In the genomic region with DNA sequence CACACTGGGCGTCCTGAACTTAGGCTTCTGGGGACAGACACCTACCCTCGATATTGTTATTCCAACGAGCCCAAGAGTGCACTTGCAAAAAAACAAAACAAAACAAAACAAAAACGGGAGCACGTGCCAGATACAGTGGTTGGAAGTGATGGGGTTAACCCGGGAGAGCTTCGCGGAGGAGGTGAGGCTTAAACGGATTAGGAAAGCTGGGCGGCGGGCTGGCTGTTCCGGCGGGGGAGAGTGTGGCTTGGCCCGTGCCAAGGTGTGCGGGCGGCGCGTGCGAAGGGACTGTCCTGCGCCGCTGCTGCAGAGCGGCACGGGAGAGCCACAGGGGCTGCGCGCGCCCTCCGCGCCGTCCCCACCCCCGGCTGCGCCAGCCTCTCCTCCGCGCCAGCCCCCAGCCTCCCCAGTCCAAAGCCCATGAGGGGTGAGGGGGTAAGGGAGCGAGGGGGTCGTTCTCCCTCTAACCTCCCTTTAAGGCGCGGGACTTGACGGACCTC, we compare ENCODE assay signal across 8 cellular contexts. TPM values are rescaled to one million over a fixed set of nuclear protein-coding genes. Genes with fewer than 3 reads are reported as not detected.
DNase-seq lines count a peak whose midpoint lies in the region; ATAC-seq and TF ChIP-seq lines count a peak whose summit lies in the region.

No MANE protein-coding gene starts in this region.

- no peak for TF ChIP-seq RAD21 in neural cell (conservative IDR thresholded peaks at IDR 0.05)

- no peak overlapping the region for H2AFZ ChIP-seq in neural cell (ENCODE audit: low read depth, low read length)

- H3K4me1 ChIP-seq in ectodermal cell (ENCODE audit: control insufficient read depth, insufficient read depth, low read length) = peaks cover 15% of the 10 kb centered on the region

- H3K9ac ChIP-seq in neural cell (ENCODE audit: low read length) = no peak overlapping the region

- H3K9me3 ChIP-seq in ectodermal cell (ENCODE audit: control insufficient read depth, low read length) (no peaks in the 10 kb centered on the region), neural cell (ENCODE audit: low read length) (no peaks in the 10 kb centered on the region)

- WGBS in ectodermal cell, 2 experiments = 0 to 1% methylated on average over 37 to 38 of the region's 38 CpGs

- intact Hi-C loops in posterior vena cava (cut with DNase I) = no loop called here

- no peaks in the 10 kb centered on the region for H3K79me2 ChIP-seq in neural cell (replicated peaks; ENCODE audit: insufficient read depth, low read length)

- peak; percentile 76 for DNase-seq in D341Med (ENCODE audit: low spot score)
- DNase-seq in NCI-H69 (lab: John Stamatoyannopoulos, UW) = peak; percentile 22
- no peak for DNase-seq in posterior vena cava (ENCODE audit: low spot score)
- no peak for DNase-seq in NCI-H226

- H3K27me3 ChIP-seq in ectodermal cell (ENCODE audit: control insufficient read depth, insufficient read depth, low read length, poor library complexity, severe bottlenecking) = peaks cover 81% of the 10 kb centered on the region
- H3K27me3 ChIP-seq in neural cell (ENCODE audit: insufficient read depth, low read depth, low read length) = peaks cover 87% of the 10 kb centered on the region

- no peak overlapping the region for H3K27ac ChIP-seq in ectodermal cell (ENCODE audit: insufficient read depth, low read depth, low read length, poor library complexity, severe bottlenecking)
- H3K27ac ChIP-seq in neural cell (ENCODE audit: low read length) = no peak overlapping the region

- no peak overlapping the region for H3K4me2 ChIP-seq in neural cell (ENCODE audit: low read length)

- H3K36me3 ChIP-seq in ectodermal cell (ENCODE audit: control insufficient read depth, insufficient read depth, low read length) (no peaks in the 10 kb centered on the region), neural cell (ENCODE audit: insufficient read depth, low read length) (no peaks in the 10 kb centered on the region)

- no peak for TF ChIP-seq CTCF in neural cell (IDR thresholded peaks at IDR 0.05; ENCODE audit: poor library complexity, severe bottlenecking)

- TF ChIP-seq EP300 in neural cell (conservative IDR thresholded peaks at IDR 0.05; ENCODE audit: poor library complexity, severe bottlenecking) = no peak

- H3K4me3 ChIP-seq in ectodermal cell (ENCODE audit: insufficient read depth, low read depth, low read length) (peak overlapping the region; percentile 32), neural cell (ENCODE audit: low read length) (peak overlapping the region; percentile 62)

- H4K20me1 ChIP-seq in neural cell (ENCODE audit: insufficient read depth) = no peaks in the 10 kb centered on the region

- no peaks in the 10 kb centered on the region for H3F3A ChIP-seq in neural cell (ENCODE audit: insufficient read depth, low read length, poor library complexity, severe bottlenecking)

- H3K9me2 ChIP-seq in neural cell (ENCODE audit: insufficient read depth, low read length) = no peaks in the 10 kb centered on the region

- ATAC-seq in HG02840 (IDR thresholded peaks at IDR 0.05; ENCODE audit: low FRiP score, unreplicated experiment) (no peak), GM18511 (IDR thresholded peaks at IDR 0.05; ENCODE audit: unreplicated experiment) (no peak)

TF ChIP-seq in neural cell, 6 proteins besides CTCF, POLR2A, EP300 and RAD21:
- TF ChIP-seq REST (IDR thresholded peaks at IDR 0.05; ENCODE audit: borderline replicate concordance) = no peak
- TF ChIP-seq SMC3 (conservative IDR thresholded peaks at IDR 0.05; ENCODE audit: poor library complexity) = no peak
- TF ChIP-seq MXI1 (conservative IDR thresholded peaks at IDR 0.05; ENCODE audit: poor library complexity, severe bottlenecking) = no peak
- no peak for TF ChIP-seq TAF1 (IDR thresholded peaks at IDR 0.05; ENCODE audit: low read depth)
- no peak for TF ChIP-seq EZH2 (IDR thresholded peaks at IDR 0.05; ENCODE audit: borderline replicate concordance, insufficient read depth, low read length, poor library complexity, severe bottlenecking)
- peak; percentile 10 for TF ChIP-seq POLR2AphosphoS5 (IDR thresholded peaks at IDR 0.05)

RNA-seq across cellular contexts. Expression of gene SLC30A3, which starts 1.5 kb away (rescaled TPM):
- polyA plus RNA-seq in ectodermal cell (2013, experiment 1 of 4) = 0.74 TPM
- polyA plus RNA-seq in ectodermal cell (2013, experiment 2 of 4) = 0.46 TPM
- polyA plus RNA-seq in ectodermal cell (2013, experiment 3 of 4) = 0.43 TPM
- polyA plus RNA-seq in ectodermal cell (2013, experiment 4 of 4) = 0.69 TPM
- not detected in 2 replicates for polyA plus RNA-seq in neural cell
- not detected in 2 replicates for polyA minus RNA-seq in neural cell
- total RNA-seq in posterior vena cava = 1 to 10 TPM in 1 of 2 donors, under 1 TPM in 1; 0.24 to 1.4 TPM

RNA-seq across cellular contexts. Expression of gene DNAJC5G, which starts 10.9 kb away (rescaled TPM):
- not detected for polyA plus RNA-seq in ectodermal cell (2013, experiment 1 of 4)
- 0.44 TPM for polyA plus RNA-seq in ectodermal cell (2013, experiment 2 of 4)
- polyA plus RNA-seq in ectodermal cell (2013, experiment 3 of 4) = not detected
- not detected for polyA plus RNA-seq in ectodermal cell (2013, experiment 4 of 4)
- not detected in 2 replicates for polyA plus RNA-seq in neural cell
- not detected in 2 replicates for polyA minus RNA-seq in neural cell
- total RNA-seq in posterior vena cava = 1 to 10 TPM in 1 of 2 donors, under 1 TPM in 1; 0.19 to 1.0 TPM

RNA-seq across cellular contexts. Expression of gene TRIM54, which starts 17.9 kb away (rescaled TPM):
- not detected for polyA plus RNA-seq in ectodermal cell (2013, experiment 1 of 4)
- polyA plus RNA-seq in ectodermal cell (2013, experiment 2 of 4) = not detected
- polyA plus RNA-seq in ectodermal cell (2013, experiment 3 of 4) = not detected
- polyA plus RNA-seq in ectodermal cell (2013, experiment 4 of 4) = not detected
- 0.28 TPM in 1 of 2 replicates, not detected in the other for polyA plus RNA-seq in neural cell
- polyA minus RNA-seq in neural cell = not detected in 2 replicates
- total RNA-seq in posterior vena cava = under 1 TPM; 0.32 to 0.52 TPM

RNA-seq across cellular contexts. Expression of gene UCN, which starts 43.9 kb away (rescaled TPM):
- not detected for polyA plus RNA-seq in ectodermal cell (2013, experiment 1 of 4)
- 0.60 TPM for polyA plus RNA-seq in ectodermal cell (2013, experiment 2 of 4)
- polyA plus RNA-seq in ectodermal cell (2013, experiment 3 of 4) = 0.91 TPM
- 1.3 TPM for polyA plus RNA-seq in ectodermal cell (2013, experiment 4 of 4)
- polyA plus RNA-seq in neural cell = 3.1 and 9.0 TPM in 2 replicates
- polyA minus RNA-seq in neural cell = 2.9 and 4.5 TPM in 2 replicates
- total RNA-seq in posterior vena cava = 1 to 10 TPM in 1 of 2 donors, under 1 TPM in 1; 0.95 to 1.2 TPM

RNA-seq across cellular contexts. Expression of gene CAD, which starts 47.1 kb away (rescaled TPM):
- polyA plus RNA-seq in ectodermal cell (2013, experiment 1 of 4) = 74.3 TPM
- polyA plus RNA-seq in ectodermal cell (2013, experiment 2 of 4) = 86.4 TPM
- 70.0 TPM for polyA plus RNA-seq in ectodermal cell (2013, experiment 3 of 4)
- polyA plus RNA-seq in ectodermal cell (2013, experiment 4 of 4) = 64.0 TPM
- polyA plus RNA-seq in neural cell = 14.2 and 22.8 TPM in 2 replicates
- 16.8 and 19.5 TPM in 2 replicates for polyA minus RNA-seq in neural cell
- total RNA-seq in posterior vena cava = 10 to 100 TPM; 20.1 to 27.4 TPM

Comparison
In these comparisons a context has a peak if more than half of its experiments do, and no peak if none do; other contexts are left out.
1. DNase-seq: peak in D341Med (single experiment) and NCI-H69 (single experiment); none in posterior vena cava (single experiment) and NCI-H226 (single experiment).